ENCODE assay signal across 21 cellular contexts in genomic region chr9:127553793-127554192, GRCh38. TPM values are rescaled to one million over a fixed set of nuclear protein-coding genes. Genes with fewer than 3 reads are reported as not detected.
DNase-seq lines count a peak whose midpoint lies in the region; ATAC-seq, FAIRE-seq and TF ChIP-seq lines count a peak whose summit lies in the region.
"Had no signal": no experiment of that assay in that cellular context is flagged by ENCODE, and none has a peak within 500 bp of the region (broad histone marks: within the 10 kb centered on the region; RNA-seq: fewer than 3 reads in every experiment).

No MANE protein-coding gene starts in this region.

- 73% methylated on average over 4 of the region's 4 CpGs for WGBS in right cardiac atrium
- 86% methylated on average over 1 of the region's 4 CpGs for WGBS in K562 (ENCODE audit: insufficient coverage, low coverage, missing lambda C conversion rate)

- H3F3A ChIP-seq in PC-3 (ENCODE audit: low read length, unreplicated experiment), result no peaks in the 10 kb centered on the region

- H3K9ac ChIP-seq in K562 (ENCODE audit: insufficient read depth in 1 of 2, low read depth in 2 of 2, low read length in 2 of 2) (peak overlapping the region in 1 of 2 experiments; percentile 67; a peak in 1 of 4 replicates), PC-3 (ENCODE audit: low read length) (no peak overlapping the region)

- TF ChIP-seq EP300 in K562 (IDR thresholded peaks at IDR 0.05; ENCODE audit: low read length), result no peak

- no peak overlapping the region for H3K4me2 ChIP-seq in K562 (ENCODE audit: insufficient read depth, low read length)
- no peak overlapping the region for H3K4me2 ChIP-seq in PC-3 (ENCODE audit: low read length)

- 0 out of 2 replicates have a peak, but pooled peaks cover 8% of the 10 kb centered on the region for H4K20me1 ChIP-seq in K562 (replicated peaks; ENCODE audit: control insufficient read depth, insufficient read depth, low read length)
- peaks cover 9% of the 10 kb centered on the region; the same call in 1 of the 2 replicates for H4K20me1 ChIP-seq in PC-3 (ENCODE audit: low read length)

- H3K4me1 ChIP-seq in right cardiac atrium (ENCODE audit: control insufficient read depth, insufficient read depth, low read length) (peaks cover 29% of the 10 kb centered on the region), right atrium auricular region (peaks cover 0 to 82% of the 10 kb centered on the region in 2 donors), K562 (replicated peaks in 1 of 2; ENCODE audit: control insufficient read depth in 2 of 2, insufficient read depth in 2 of 2, low read length in 2 of 2) (peaks cover 32 to 35% of the 10 kb centered on the region in 2 experiments), upper lobe of right lung (peaks cover 89% of the 10 kb centered on the region), PC-3 (ENCODE audit: insufficient read depth, low read length) (peaks cover 40% of the 10 kb centered on the region)

- in situ Hi-C loops in K562 (cut with MboI), result no loop called here

- H3K27me3 ChIP-seq in right cardiac atrium (ENCODE audit: control insufficient read depth, insufficient read depth), result no peaks in the 10 kb centered on the region
- no peaks in the 10 kb centered on the region for H3K27me3 ChIP-seq in right atrium auricular region
- no peaks in the 10 kb centered on the region for H3K27me3 ChIP-seq in K562 (ENCODE audit: control insufficient read depth in 2 of 2, insufficient read depth in 2 of 2, low read length in 2 of 2)
- no peaks in the 10 kb centered on the region for H3K27me3 ChIP-seq in upper lobe of right lung
- no peaks in the 10 kb centered on the region for H3K27me3 ChIP-seq in PC-3 (ENCODE audit: low read length)
- H3K27me3 ChIP-seq: cardiac muscle cell, heart left ventricle had no signal

- POLR2A ChIA-PET in K562 (lab: Yijun Ruan, JAX), result interaction anchor here (0.6 to 2.6 kb wide), 5 partner anchors 8 to 198 kb away, joined by 3 to 10 read pairs (median 5); no protein-coding TSS in a partner anchor
- POLR2A ChIA-PET in PC-3 (lab: Charles Lee; ENCODE audit: unreplicated experiment), result no interaction called here

- peak; percentile 11 for FAIRE-seq in K562 (lab: Jason Lieb, UNC)
- FAIRE-seq: GM18507, islet of Langerhans had no signal

- no peaks in the 10 kb centered on the region for H3K9me3 Mint-ChIP-seq in neural crest cell
- H3K9me3 Mint-ChIP-seq: activated naive CD8-positive, alpha-beta T cell treated with anti-CD3 and anti-CD28 coated beads, Interleukin-2, amount 50 U/mL, for 24 hours; IgD-negative memory B cell; memory B cell had no signal

- TF ChIP-seq CTCF in right atrium auricular region (IDR thresholded peaks at IDR 0.05), result no peak
- TF ChIP-seq CTCF in K562 (IDR thresholded peaks at IDR 0.05 in 2 of 3, conservative IDR thresholded peaks at IDR 0.05 in 1 of 3; ENCODE audit: insufficient read depth in 2 of 3, low read depth in 1 of 3, low read length in 3 of 3), result no peak
- TF ChIP-seq CTCF in neural crest cell (conservative IDR thresholded peaks at IDR 0.05), result no peak
- TF ChIP-seq CTCF in upper lobe of right lung (IDR thresholded peaks at IDR 0.05), result no peak
- TF ChIP-seq CTCF in PC-3 (conservative IDR thresholded peaks at IDR 0.05; ENCODE audit: low read depth, low read length), result no peak

- CTCF ChIA-PET in K562 (lab: Yijun Ruan, JAX; ENCODE audit: low intra/inter-chr PET ratio), result no interaction called here
- CTCF ChIA-PET in PC-3 (lab: Charles Lee), result no interaction called here

- DNase-seq in right cardiac atrium (peak in 2 of 3 donors; percentile 10 to 25), right atrium auricular region (ENCODE audit: low spot score) (no peak), K562 (ENCODE audit: extremely low read depth in 1 of 4, low spot score in 3 of 4) (no peak), neural crest cell (ENCODE audit: low read depth, low spot score) (no peak), upper lobe of right lung (no peak), PC-3 (no peak)
- DNase-seq: activated naive CD8-positive, alpha-beta T cell treated with anti-CD3 and anti-CD28 coated beads, Interleukin-2, amount 50 U/mL, for 24 hours; Caco-2; GOT3; heart left ventricle; NCI-H187 treated with DMSO at 0.1 percent for 48 hours; Right ventricle myocardium superior; stimulated activated naive CD4-positive, alpha-beta T cell treated with Interleukin-2 at 50 U/mL for 16 hours; WERI-Rb-1 had no signal

- H3K4me3 ChIP-seq in right cardiac atrium (ENCODE audit: low read length), result no peak overlapping the region
- no peak overlapping the region for H3K4me3 ChIP-seq in right atrium auricular region
- no peak overlapping the region for H3K4me3 ChIP-seq in K562
- no peak overlapping the region for H3K4me3 ChIP-seq in upper lobe of right lung
- no peak overlapping the region for H3K4me3 ChIP-seq in PC-3 (ENCODE audit: low read length)
- H3K4me3 ChIP-seq: cardiac muscle cell, heart left ventricle had no signal

- no peaks in the 10 kb centered on the region for H3K9me2 ChIP-seq in PC-3 (replicated peaks; ENCODE audit: low read length)

- H3K27ac Mint-ChIP-seq in neural crest cell (ENCODE audit: unreplicated experiment), result peak overlapping the region; percentile 95
- H3K27ac Mint-ChIP-seq: activated naive CD8-positive, alpha-beta T cell treated with anti-CD3 and anti-CD28 coated beads, Interleukin-2, amount 50 U/mL, for 24 hours; IgD-negative memory B cell; memory B cell had no signal

- no peaks in the 10 kb centered on the region for H3K27me3 Mint-ChIP-seq in neural crest cell (ENCODE audit: low read depth)
- H3K27me3 Mint-ChIP-seq: activated naive CD8-positive, alpha-beta T cell treated with anti-CD3 and anti-CD28 coated beads, Interleukin-2, amount 50 U/mL, for 24 hours; IgD-negative memory B cell had no signal

- H3K79me2 ChIP-seq in K562 (ENCODE audit: control insufficient read depth, insufficient read depth, low read length) (peaks cover 59% of the 10 kb centered on the region), PC-3 (ENCODE audit: low read length) (peaks cover 96% of the 10 kb centered on the region)

- no peaks in the 10 kb centered on the region for H3K36me3 ChIP-seq in right atrium auricular region
- H3K36me3 ChIP-seq in K562 (ENCODE audit: control insufficient read depth, insufficient read depth, low read length), result peaks cover 38% of the 10 kb centered on the region; the same call in 2 of the 3 replicates
- H3K36me3 ChIP-seq in upper lobe of right lung, result peaks cover 5% of the 10 kb centered on the region
- H3K36me3 ChIP-seq in PC-3 (ENCODE audit: low read depth, low read length), result peaks cover 5% of the 10 kb centered on the region; the same call in 1 of the 2 replicates
- H3K36me3 ChIP-seq: cardiac muscle cell had no signal

- ATAC-seq in right cardiac atrium (no peak), K562 (no peak), upper lobe of right lung (no peak), HG02884 (IDR thresholded peaks at IDR 0.05; ENCODE audit: unreplicated experiment) (no peak), HG02981 (IDR thresholded peaks at IDR 0.05; ENCODE audit: unreplicated experiment) (no peak), PC-3 (no peak)
- ATAC-seq: activated naive CD8-positive, alpha-beta T cell treated with anti-CD3 and anti-CD28 coated beads, Interleukin-2, amount 50 U/mL, for 24 hours; heart left ventricle had no signal

- H3K36me3 Mint-ChIP-seq in neural crest cell (ENCODE audit: low read depth), result no peaks in the 10 kb centered on the region
- H3K36me3 Mint-ChIP-seq: IgD-negative memory B cell, memory B cell had no signal

- BruUV-seq in K562 (replicated peaks; lab: Mats Ljungman, UMichigan) (no TSS peak), PC-3 (replicated peaks; lab: Mats Ljungman, UMichigan) (no TSS peak)

- peak overlapping the region; percentile 8 for H3K4me3 Mint-ChIP-seq in neural crest cell
- H3K4me3 Mint-ChIP-seq: activated naive CD8-positive, alpha-beta T cell treated with anti-CD3 and anti-CD28 coated beads, Interleukin-2, amount 50 U/mL, for 24 hours; IgD-negative memory B cell; memory B cell had no signal

- peak overlapping the region; percentile 10 for H3K27ac ChIP-seq in right cardiac atrium (ENCODE audit: low read length)
- H3K27ac ChIP-seq in right atrium auricular region, result no peak overlapping the region
- H3K27ac ChIP-seq in K562 (ENCODE audit: extremely low read depth, low read depth, low read length), result no peak overlapping the region
- peak overlapping the region; percentile 83 for H3K27ac ChIP-seq in upper lobe of right lung
- no peak overlapping the region for H3K27ac ChIP-seq in PC-3 (ENCODE audit: low read length)
- H3K27ac ChIP-seq: cardiac muscle cell, heart left ventricle, WERI-Rb-1 had no signal

- H2AFZ ChIP-seq in K562 (ENCODE audit: low read depth, low read length) (no peak overlapping the region), PC-3 (ENCODE audit: low read length) (no peak overlapping the region)

- TF ChIP-seq POLR2A in K562 (conservative IDR thresholded peaks at IDR 0.05), result no peak

- H3K9me3 ChIP-seq in right cardiac atrium (ENCODE audit: control insufficient read depth, low read length) (no peaks in the 10 kb centered on the region), right atrium auricular region (no peaks in the 10 kb centered on the region), K562 (replicated peaks; ENCODE audit: control insufficient read depth, insufficient read depth, low read depth, low read length) (no peaks in the 10 kb centered on the region), upper lobe of right lung (no peaks in the 10 kb centered on the region), PC-3 (ENCODE audit: low read length) (no peaks in the 10 kb centered on the region)
- H3K9me3 ChIP-seq: Caco-2, heart left ventricle had no signal

- intact Hi-C loops in right cardiac atrium (cut with DNase I) (no loop called here), K562 (cut with micrococcal nuclease) (no loop called here), upper lobe of right lung (cut with DNase I) (no loop called here), PC-3 (cut with micrococcal nuclease) (no loop called here)

- H3K4me1 Mint-ChIP-seq in neural crest cell, result peaks cover 58% of the 10 kb centered on the region

- TF ChIP-seq RAD21 in K562 (CRISPR knock-in tag; conservative IDR thresholded peaks at IDR 0.05 in 1 of 2, IDR thresholded peaks at IDR 0.05 in 1 of 2), result no peak

- no peaks in the 10 kb centered on the region for H3K9me1 ChIP-seq in K562 (ENCODE audit: control insufficient read depth, insufficient read depth, low read length)

RNA-seq across cellular contexts. Expression of gene STXBP1, which starts 58.3 kb away (rescaled TPM):
- total RNA-seq in right cardiac atrium, result 10 to 100 TPM; 30.0 to 43.3 (median 41.2) TPM
- 19.4 TPM for polyA plus RNA-seq in right cardiac atrium
- total RNA-seq in right atrium auricular region, result 10 to 100 TPM; 44.9 to 72.8 TPM
- 36.4 and 43.1 TPM in 2 replicates for total RNA-seq in K562 (2011; cell fraction: chromatin; rRNA removed; ENCODE audit: low replicate concordance)
- 15.3 and 19.2 TPM in 2 replicates for total RNA-seq in K562 (2011; cell fraction: nucleolus; rRNA removed)
- total RNA-seq in K562 (2011; cell fraction: nucleoplasm; rRNA removed), result 30.8 and 40.9 TPM in 2 replicates
- total RNA-seq in K562 (2014; rRNA removed), result 9.7 and 14.7 TPM in 2 replicates
- total RNA-seq in K562 (2014; rRNA removed; fragmentation: Illumina TruSeq; extraction: Trizol), result 5.6 and 6.0 TPM in 2 replicates
- total RNA-seq in K562 (2015; rRNA removed; fragmentation: Illumina TruSeq; extraction: Trizol), result 4.4 and 4.6 TPM in 2 replicates
- 32.5 and 35.1 TPM in 2 replicates for total RNA-seq in K562 (2021)
- polyA plus RNA-seq in K562 (2011; rRNA removed), result 11.1 and 15.9 TPM in 2 replicates
- polyA plus RNA-seq in K562 (2011; cell fraction: cytosol; rRNA removed), result 9.6 and 10.4 TPM in 2 replicates
- 19.9 and 22.9 TPM in 2 replicates for polyA plus RNA-seq in K562 (2011; cell fraction: nucleus; rRNA removed)
- polyA plus RNA-seq in K562 (2012), result 24.2 and 28.8 TPM in 2 replicates
- 20.2 and 23.8 TPM in 2 replicates for polyA plus RNA-seq in K562 (2014; fragmentation: Illumina TruSeq; extraction: Trizol)
- polyA plus RNA-seq in K562 (2014; fragmentation: Nextera tagmentation; extraction: Ambion mirVana), result 1 to 10 TPM; 6.2 to 8.1 TPM
- 10.9 and 12.7 TPM in 2 replicates for polyA plus RNA-seq in K562 (2014; rRNA removed)
- 9.1 and 12.1 TPM in 2 replicates for polyA minus RNA-seq in K562 (2011; rRNA and poly(A)+ RNA removed)
- 15.6 and 23.9 TPM in 2 replicates for polyA minus RNA-seq in K562 (2011; cell fraction: cytosol; rRNA and poly(A)+ RNA removed)
- 7.0 and 13.6 TPM in 2 replicates for polyA minus RNA-seq in K562 (2011; cell fraction: nucleus; rRNA and poly(A)+ RNA removed)
- total RNA-seq in neural crest cell, result 53.3 and 56.1 TPM in 2 replicates
- total RNA-seq in upper lobe of right lung, result 92.1 TPM
- total RNA-seq in PC-3 (2014; rRNA removed), result 9.1 and 12.2 TPM in 2 replicates

Comparison
In these comparisons a context has a peak if more than half of its experiments do, and no peak if none do; other contexts are left out.
1. DNase-seq: peak in right cardiac atrium (2 of 3); none in right atrium auricular region (single experiment), K562 (0 of 4), neural crest cell (single experiment), upper lobe of right lung (single experiment) and PC-3 (single experiment).
2. H3K27ac ChIP-seq: peak in right cardiac atrium (single experiment) and upper lobe of right lung (single experiment); none in right atrium auricular region (0 of 2), K562 (single experiment) and PC-3 (single experiment).